ENCODE assay signal across 8 cellular contexts in genomic region chr3:45499529-45499928, GRCh38.
DNase-seq lines count a peak whose midpoint lies in the region; ATAC-seq and TF ChIP-seq lines count a peak whose summit lies in the region.
"Had no signal": no experiment of that assay in that cellular context is flagged by ENCODE, and none has a peak within 500 bp of the region (broad histone marks: within the 10 kb centered on the region; RNA-seq: fewer than 3 reads in every experiment).

No MANE protein-coding gene starts in this region.

- H3K27ac Mint-ChIP-seq in endodermal cell, result no peak overlapping the region

- no peak overlapping the region for H3K27ac ChIP-seq in endodermal cell (ENCODE audit: low read depth, low read length)

- ATAC-seq in GM18505 (IDR thresholded peaks at IDR 0.05; ENCODE audit: unreplicated experiment), result no peak

- no peak overlapping the region for H3K4me3 Mint-ChIP-seq in endodermal cell

- H3K36me3 Mint-ChIP-seq in endodermal cell (ENCODE audit: low read depth), result peaks cover 53% of the 10 kb centered on the region

- H3K4me3 ChIP-seq in GM12864 (ENCODE audit: low read depth, low read length) (no peak overlapping the region), endodermal cell (ENCODE audit: low read length) (no peak overlapping the region)

- peaks cover 50% of the 10 kb centered on the region for H3K36me3 ChIP-seq in endodermal cell (ENCODE audit: control insufficient read depth, insufficient read depth, low read length)

- no peaks in the 10 kb centered on the region for H3K9me3 ChIP-seq in endodermal cell (ENCODE audit: control insufficient read depth, low read length)

- 100% methylated on average over 1 to 3 of the region's 3 CpGs for WGBS in endodermal cell (ENCODE audit: insufficient coverage in 1 of 2, insufficient read length in 1 of 2), 2 experiments

- TF ChIP-seq POLR2A in GM18505 (IDR thresholded peaks at IDR 0.05; ENCODE audit: borderline replicate concordance, extremely low read depth, insufficient read depth, insufficient read length), result no peak

- no peak overlapping the region for H3K9ac ChIP-seq in endodermal cell (ENCODE audit: extremely low read depth, low read length, poor library complexity, severe bottlenecking)

- DNase-seq in GM12864 (ENCODE audit: low read depth), result no peak
- DNase-seq in NCI-H345 treated with DMSO at 0.1 percent for 48 hours (lab: John Stamatoyannopoulos, UW; ENCODE audit: unreplicated experiment), result peak; percentile 7
- DNase-seq in endodermal cell, result no peak
- peak; percentile 62 for DNase-seq in renal cortical epithelial cell (ENCODE audit: low read depth)
- DNase-seq in ecto neural progenitor cell (ENCODE audit: low spot score), result no peak
- no peak for DNase-seq in NCI-H146 (lab: John Stamatoyannopoulos, UW)
- DNase-seq: hypothalamus had no signal

- no peaks in the 10 kb centered on the region for H3K27me3 ChIP-seq in endodermal cell (ENCODE audit: control insufficient read depth, insufficient read depth, low read length, poor library complexity, severe bottlenecking)

- H3K27me3 Mint-ChIP-seq in endodermal cell (ENCODE audit: insufficient read depth), result no peaks in the 10 kb centered on the region

- no peaks in the 10 kb centered on the region for H3K4me1 ChIP-seq in endodermal cell (ENCODE audit: control insufficient read depth, insufficient read depth, low read length)

- H3K9me3 Mint-ChIP-seq in endodermal cell, result no peaks in the 10 kb centered on the region

- TF ChIP-seq CTCF in GM12864 (IDR thresholded peaks at IDR 0.05; ENCODE audit: low read depth, low read length, missing control alignments) (peak; percentile 18), endodermal cell (conservative IDR thresholded peaks at IDR 0.05) (peak; percentile 61)

- no peaks in the 10 kb centered on the region for H3K4me1 Mint-ChIP-seq in endodermal cell

Comparison
In these comparisons a context has a peak if more than half of its experiments do, and no peak if none do; other contexts are left out.
1. DNase-seq: peak in NCI-H345 treated with DMSO at 0.1 percent for 48 hours (single experiment) and renal cortical epithelial cell (single experiment); none in GM12864 (single experiment), endodermal cell (single experiment), ecto neural progenitor cell (single experiment) and NCI-H146 (single experiment).